33 cellular contexts compared by ENCODE assay signal in the genomic region with DNA sequence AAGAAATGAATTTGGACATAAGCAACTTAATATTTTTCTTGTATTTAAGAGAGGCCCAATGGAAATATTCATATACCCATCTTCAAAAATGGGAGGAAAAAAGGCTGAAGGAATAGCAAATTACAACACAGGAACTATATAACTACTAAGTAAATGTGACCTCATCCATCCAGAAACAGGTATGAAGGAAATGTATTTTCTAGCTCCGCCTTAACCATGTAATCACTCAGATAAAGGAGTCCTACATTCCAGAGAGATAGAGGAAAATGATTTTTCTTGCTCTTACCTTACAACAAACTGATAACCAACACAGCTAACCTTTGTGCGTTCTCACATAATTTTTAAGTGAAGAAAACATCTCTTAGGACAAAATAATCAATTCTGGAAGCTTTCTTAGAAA.
"Had no signal": no experiment of that assay in that cellular context is flagged by ENCODE, and none has a peak within 500 bp of the region (broad histone marks: within the 10 kb centered on the region; RNA-seq: fewer than 3 reads in every experiment).

No MANE protein-coding gene starts in this region.

- ATAC-seq: activated CD8-positive, alpha-beta T cell treated with anti-CD3 and anti-CD28 coated beads for 36 hours; activated T-cell treated with anti-CD3 and anti-CD28 coated beads, Interleukin-2, amount 50 U/mL, for 72 hours; activated T-helper 17 cell treated with anti-CD3 and anti-CD28 coated beads, Interleukin-2, amount 50 U/mL, for 72 hours; PC-3 had no signal

- H3K4me3 ChIP-seq: MG63, Peyer's patch, SJSA1 had no signal

- H3K9me3 ChIP-seq: MG63, Peyer's patch, SJSA1, SK-N-SH had no signal

- H3K4me2 ChIP-seq: SK-N-SH had no signal

- DNase-seq: activated CD4-positive, alpha-beta T cell treated with anti-CD3 and anti-CD28 coated beads, Interleukin-2, amount 10 ng/mL, durations not matched to agents 24 days and 14 days; activated CD4-positive, alpha-beta T cell treated with anti-CD3 and anti-CD28 coated beads, Interleukin-2, amount 50 U/mL, for 4 hours; activated CD8-positive, alpha-beta T cell treated with anti-CD3 and anti-CD28 coated beads for 36 hours; activated effector memory CD4-positive, alpha-beta T cell treated with anti-CD3 and anti-CD28 coated beads, Interleukin-2, amount 50 U/mL, for 16 hours; activated naive CD4-positive, alpha-beta T cell; activated naive CD4-positive, alpha-beta T cell treated with anti-CD3 and anti-CD28 coated beads, Interleukin-2, amount 50 U/mL, for 16 hours; activated naive CD8-positive, alpha-beta T cell treated with anti-CD3 and anti-CD28 coated beads for 36 hours; activated T-cell treated with anti-CD3 and anti-CD28 coated beads, Interleukin-2, amount 50 U/mL, for 1 hour; activated T-cell treated with anti-CD3 and anti-CD28 coated beads, Interleukin-2, amount 50 U/mL, for 72 hours; amniotic stem cell; aorta; brain microvascular endothelial cell; central memory CD4-positive, alpha-beta T cell; Kasumi-1; KG1; MG63; NCI-H1048; NCI-H1105 treated with DMSO at 0.1 percent for 48 hours; NCI-H1436 treated with DMSO at 0.1 percent for 48 hours; NCI-H1694 treated with DMSO at 0.1 percent for 48 hours; NCI-H2029; NCI-H510A; NCI-H526; NCI-H748 treated with DMSO at 0.1 percent for 48 hours; NK-92 treated with Interleukin-12 subunit alpha and Interleukin-12 subunit beta, amount 100 ng/mL, for 24 hours; PC-3; Peyer's patch; SHP77 treated with DMSO at 0.1 percent for 48 hours; SK-N-SH had no signal

- H3K27ac Mint-ChIP-seq: activated CD4-positive, alpha-beta T cell treated with anti-CD3 and anti-CD28 coated beads, Interleukin-2, amount 10 ng/mL, durations not matched to agents 24 days and 14 days; activated CD8-positive, alpha-beta T cell treated with anti-CD3 and anti-CD28 coated beads for 36 hours; activated naive CD8-positive, alpha-beta T cell treated with anti-CD3 and anti-CD28 coated beads for 36 hours; activated T-cell treated with anti-CD3 and anti-CD28 coated beads, Interleukin-2, amount 50 U/mL, for 72 hours; activated T-helper 17 cell treated with anti-CD3 and anti-CD28 coated beads, Interleukin-2, amount 50 U/mL, for 72 hours; T-helper 1 cell treated with Interleukin-12 subunit alpha and Interleukin-12 subunit beta and Interleukin-4 antibody, amounts not matched to agents 30 μg/mL and 1 μg/mL, for 36 hours; T-helper 2 cell treated with Interferon-gamma antibody and Interleukin-4, amounts not matched to agents 5 μg/mL and 100 μg/mL, for 36 hours had no signal

- H3K4me3 Mint-ChIP-seq: activated CD4-positive, alpha-beta T cell treated with anti-CD3 and anti-CD28 coated beads, Interleukin-2, amount 10 ng/mL, durations not matched to agents 24 days and 14 days; activated CD8-positive, alpha-beta T cell treated with anti-CD3 and anti-CD28 coated beads for 36 hours; activated naive CD8-positive, alpha-beta T cell treated with anti-CD3 and anti-CD28 coated beads for 36 hours; activated T-cell treated with anti-CD3 and anti-CD28 coated beads, Interleukin-2, amount 50 U/mL, for 72 hours; activated T-helper 17 cell treated with anti-CD3 and anti-CD28 coated beads, Interleukin-2, amount 50 U/mL, for 72 hours; T-helper 1 cell treated with Interleukin-12 subunit alpha and Interleukin-12 subunit beta and Interleukin-4 antibody, amounts not matched to agents 30 μg/mL and 1 μg/mL, for 36 hours; T-helper 2 cell treated with Interferon-gamma antibody and Interleukin-4, amounts not matched to agents 5 μg/mL and 100 μg/mL, for 36 hours had no signal

- H3K27ac ChIP-seq: brain microvascular endothelial cell, Peyer's patch, SJSA1 had no signal

- H3K36me3 ChIP-seq: Peyer's patch had no signal

- H3K4me1 ChIP-seq: Peyer's patch, SJSA1 had no signal

- H3K9ac ChIP-seq: SK-N-SH had no signal

- H3K27me3 Mint-ChIP-seq: activated CD8-positive, alpha-beta T cell treated with anti-CD3 and anti-CD28 coated beads for 36 hours; activated naive CD8-positive, alpha-beta T cell treated with anti-CD3 and anti-CD28 coated beads for 36 hours had no signal

- H3K9me3 Mint-ChIP-seq: activated CD4-positive, alpha-beta T cell treated with anti-CD3 and anti-CD28 coated beads, Interleukin-2, amount 10 ng/mL, durations not matched to agents 24 days and 14 days; activated T-cell treated with anti-CD3 and anti-CD28 coated beads, Interleukin-2, amount 50 U/mL, for 72 hours; activated T-helper 17 cell treated with anti-CD3 and anti-CD28 coated beads, Interleukin-2, amount 50 U/mL, for 72 hours; T-helper 1 cell treated with Interleukin-12 subunit alpha and Interleukin-12 subunit beta and Interleukin-4 antibody, amounts not matched to agents 30 μg/mL and 1 μg/mL, for 36 hours had no signal

- H3K27me3 ChIP-seq: brain microvascular endothelial cell, MG63, Peyer's patch, SJSA1 had no signal
